Comparison of ENCODE assay signal across 1 cellular context in the genomic region with DNA sequence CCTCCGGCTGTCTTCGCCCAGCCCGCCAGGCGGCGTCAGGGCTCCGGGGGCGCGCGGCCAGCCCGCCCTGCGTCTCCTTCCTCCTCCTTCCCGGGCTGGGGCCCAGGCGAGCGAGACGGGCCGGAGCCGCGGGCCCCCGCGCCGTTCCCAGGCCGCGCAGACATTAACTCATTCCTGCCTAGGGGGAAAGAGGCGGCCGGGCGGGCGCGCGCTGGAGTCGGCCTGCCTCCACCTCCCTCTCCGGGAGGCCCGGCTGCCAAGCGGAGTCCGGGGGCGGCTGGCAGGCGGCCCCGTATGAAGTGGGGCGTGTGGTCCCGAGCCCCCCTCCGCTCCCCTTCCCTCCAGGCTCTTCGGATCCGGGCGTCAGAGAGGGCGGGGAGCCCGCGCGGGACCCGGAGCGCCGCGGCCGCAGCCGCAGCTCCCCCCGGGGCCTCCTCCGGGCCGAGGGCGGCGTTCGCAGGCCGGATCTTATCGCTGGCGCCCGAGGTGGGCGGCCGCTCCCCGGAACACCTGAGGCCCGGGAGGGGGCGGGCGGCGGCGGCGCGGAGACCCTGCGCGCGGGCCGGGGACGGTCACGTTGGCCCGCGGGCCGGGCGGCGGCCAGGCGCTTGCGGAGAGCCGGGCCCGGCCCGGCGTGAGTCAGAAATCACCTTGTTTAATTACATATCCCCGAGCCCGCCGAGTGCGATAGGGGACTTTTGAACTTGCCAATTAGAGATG.
TF ChIP-seq lines count a peak whose summit lies in the region.

No MANE protein-coding gene starts in this region.

TF ChIP-seq in HepG2, 621 proteins besides CTCF, POLR2A, EP300 and RAD21 (continued from another document and continues in another):
- TF ChIP-seq, protein P1, sequence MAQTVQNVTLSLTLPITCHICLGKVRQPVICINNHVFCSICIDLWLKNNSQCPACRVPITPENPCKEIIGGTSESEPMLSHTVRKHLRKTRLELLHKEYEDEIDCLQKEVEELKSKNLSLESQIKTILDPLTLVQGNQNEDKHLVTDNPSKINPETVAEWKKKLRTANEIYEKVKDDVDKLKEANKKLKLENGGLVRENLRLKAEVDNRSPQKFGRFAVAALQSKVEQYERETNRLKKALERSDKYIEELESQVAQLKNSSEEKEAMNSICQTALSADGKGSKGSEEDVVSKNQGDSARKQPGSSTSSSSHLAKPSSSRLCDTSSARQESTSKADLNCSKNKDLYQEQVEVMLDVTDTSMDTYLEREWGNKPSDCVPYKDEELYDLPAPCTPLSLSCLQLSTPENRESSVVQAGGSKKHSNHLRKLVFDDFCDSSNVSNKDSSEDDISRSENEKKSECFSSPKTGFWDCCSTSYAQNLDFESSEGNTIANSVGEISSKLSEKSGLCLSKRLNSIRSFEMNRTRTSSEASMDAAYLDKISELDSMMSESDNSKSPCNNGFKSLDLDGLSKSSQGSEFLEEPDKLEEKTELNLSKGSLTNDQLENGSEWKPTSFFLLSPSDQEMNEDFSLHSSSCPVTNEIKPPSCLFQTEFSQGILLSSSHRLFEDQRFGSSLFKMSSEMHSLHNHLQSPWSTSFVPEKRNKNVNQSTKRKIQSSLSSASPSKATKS (CRISPR knock-in tag; IDR thresholded peaks at IDR 0.05) = no peak
- TF ChIP-seq SALL1 (CRISPR knock-in tag; IDR thresholded peaks at IDR 0.05) = peak; percentile 68
- peak; percentile 58; the same call in 1 of the 2 replicates for TF ChIP-seq SAP130 (CRISPR knock-in tag; IDR thresholded peaks at IDR 0.05; ENCODE audit: low read depth)
- TF ChIP-seq ZFY (CRISPR knock-in tag; IDR thresholded peaks at IDR 0.05) = peak; percentile 89
- TF ChIP-seq NONO (IDR thresholded peaks at IDR 0.05) = no peak
- TF ChIP-seq NONO (CRISPR knock-in tag; conservative IDR thresholded peaks at IDR 0.05) = peak; percentile 64
- TF ChIP-seq NCOA2 (CRISPR knock-in tag; IDR thresholded peaks at IDR 0.05) = no peak; the same call in 1 of the 2 replicates
- TF ChIP-seq GFI1 (CRISPR knock-in tag; IDR thresholded peaks at IDR 0.05; ENCODE audit: borderline replicate concordance) = peak; percentile 75; the same call in 1 of the 2 replicates
- 0 out of 2 replicates have a peak, but pooled peaks have one; percentile 70 for TF ChIP-seq NFKB2 (CRISPR knock-in tag; IDR thresholded peaks at IDR 0.05; ENCODE audit: borderline replicate concordance)
- TF ChIP-seq SATB2 (CRISPR knock-in tag; IDR thresholded peaks at IDR 0.05) = no peak
- no peak for TF ChIP-seq TCF12 (IDR thresholded peaks at IDR 0.05)
- peak; percentile 72; the same call in 1 of the 2 replicates for TF ChIP-seq TCF12 (CRISPR knock-in tag; IDR thresholded peaks at IDR 0.05)
- 0 out of 2 replicates have a peak, but pooled peaks have one; percentile 30 for TF ChIP-seq ZNF792 (CRISPR knock-in tag; IDR thresholded peaks at IDR 0.05)
- TF ChIP-seq, protein P2, sequence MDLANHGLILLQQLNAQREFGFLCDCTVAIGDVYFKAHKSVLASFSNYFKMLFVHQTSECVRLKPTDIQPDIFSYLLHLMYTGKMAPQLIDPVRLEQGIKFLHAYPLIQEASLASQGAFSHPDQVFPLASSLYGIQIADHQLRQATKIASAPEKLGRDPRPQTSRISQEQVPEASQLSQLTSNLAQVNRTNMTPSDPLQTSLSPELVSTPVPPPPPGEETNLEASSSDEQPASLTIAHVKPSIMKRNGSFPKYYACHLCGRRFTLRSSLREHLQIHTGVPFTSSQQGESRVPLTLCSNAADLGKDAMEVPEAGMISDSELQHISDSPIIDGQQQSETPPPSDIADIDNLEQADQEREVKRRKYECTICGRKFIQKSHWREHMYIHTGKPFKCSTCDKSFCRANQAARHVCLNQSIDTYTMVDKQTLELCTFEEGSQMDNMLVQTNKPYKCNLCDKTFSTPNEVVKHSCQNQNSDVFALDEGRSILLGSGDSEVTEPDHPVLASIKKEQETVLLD (CRISPR knock-in tag; IDR thresholded peaks at IDR 0.05; ENCODE audit: low read depth) = no peak
- peak; percentile 91 for TF ChIP-seq SKI (IDR thresholded peaks at IDR 0.05; ENCODE audit: partially characterized antibody)
- peak; percentile 49; the same call in 1 of the 2 replicates for TF ChIP-seq ZSCAN29 (CRISPR knock-in tag; conservative IDR thresholded peaks at IDR 0.05)
- peak; percentile 47; the same call in 1 of the 2 replicates for TF ChIP-seq ZMYM4 (CRISPR knock-in tag; IDR thresholded peaks at IDR 0.05)
- 0 out of 2 replicates have a peak, but pooled peaks have one; percentile 40 for TF ChIP-seq ISL2 (CRISPR knock-in tag; IDR thresholded peaks at IDR 0.05)
- TF ChIP-seq, protein P3, sequence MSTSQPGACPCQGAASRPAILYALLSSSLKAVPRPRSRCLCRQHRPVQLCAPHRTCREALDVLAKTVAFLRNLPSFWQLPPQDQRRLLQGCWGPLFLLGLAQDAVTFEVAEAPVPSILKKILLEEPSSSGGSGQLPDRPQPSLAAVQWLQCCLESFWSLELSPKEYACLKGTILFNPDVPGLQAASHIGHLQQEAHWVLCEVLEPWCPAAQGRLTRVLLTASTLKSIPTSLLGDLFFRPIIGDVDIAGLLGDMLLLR (CRISPR knock-in tag; IDR thresholded peaks at IDR 0.05) = 0 out of 2 replicates have a peak, but pooled peaks have one; percentile 66
- TF ChIP-seq, protein P4, sequence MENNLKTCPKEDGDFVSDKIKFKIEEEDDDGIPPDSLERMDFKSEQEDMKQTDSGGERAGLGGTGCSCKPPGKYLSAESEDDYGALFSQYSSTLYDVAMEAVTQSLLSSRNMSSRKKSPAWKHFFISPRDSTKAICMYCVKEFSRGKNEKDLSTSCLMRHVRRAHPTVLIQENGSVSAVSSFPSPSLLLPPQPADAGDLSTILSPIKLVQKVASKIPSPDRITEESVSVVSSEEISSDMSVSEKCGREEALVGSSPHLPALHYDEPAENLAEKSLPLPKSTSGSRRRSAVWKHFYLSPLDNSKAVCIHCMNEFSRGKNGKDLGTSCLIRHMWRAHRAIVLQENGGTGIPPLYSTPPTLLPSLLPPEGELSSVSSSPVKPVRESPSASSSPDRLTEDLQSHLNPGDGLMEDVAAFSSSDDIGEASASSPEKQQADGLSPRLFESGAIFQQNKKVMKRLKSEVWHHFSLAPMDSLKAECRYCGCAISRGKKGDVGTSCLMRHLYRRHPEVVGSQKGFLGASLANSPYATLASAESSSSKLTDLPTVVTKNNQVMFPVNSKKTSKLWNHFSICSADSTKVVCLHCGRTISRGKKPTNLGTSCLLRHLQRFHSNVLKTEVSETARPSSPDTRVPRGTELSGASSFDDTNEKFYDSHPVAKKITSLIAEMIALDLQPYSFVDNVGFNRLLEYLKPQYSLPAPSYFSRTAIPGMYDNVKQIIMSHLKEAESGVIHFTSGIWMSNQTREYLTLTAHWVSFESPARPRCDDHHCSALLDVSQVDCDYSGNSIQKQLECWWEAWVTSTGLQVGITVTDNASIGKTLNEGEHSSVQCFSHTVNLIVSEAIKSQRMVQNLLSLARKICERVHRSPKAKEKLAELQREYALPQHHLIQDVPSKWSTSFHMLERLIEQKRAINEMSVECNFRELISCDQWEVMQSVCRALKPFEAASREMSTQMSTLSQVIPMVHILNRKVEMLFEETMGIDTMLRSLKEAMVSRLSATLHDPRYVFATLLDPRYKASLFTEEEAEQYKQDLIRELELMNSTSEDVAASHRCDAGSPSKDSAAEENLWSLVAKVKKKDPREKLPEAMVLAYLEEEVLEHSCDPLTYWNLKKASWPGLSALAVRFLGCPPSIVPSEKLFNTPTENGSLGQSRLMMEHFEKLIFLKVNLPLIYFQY (CRISPR knock-in tag; IDR thresholded peaks at IDR 0.05; ENCODE audit: borderline replicate concordance) = peak; percentile 87; the same call in 1 of the 2 replicates
- peak; percentile 91 for TF ChIP-seq ZNF776 (CRISPR knock-in tag; IDR thresholded peaks at IDR 0.05)
- no peak for TF ChIP-seq ZNF891 (CRISPR knock-in tag; IDR thresholded peaks at IDR 0.05)
- TF ChIP-seq, protein P5, sequence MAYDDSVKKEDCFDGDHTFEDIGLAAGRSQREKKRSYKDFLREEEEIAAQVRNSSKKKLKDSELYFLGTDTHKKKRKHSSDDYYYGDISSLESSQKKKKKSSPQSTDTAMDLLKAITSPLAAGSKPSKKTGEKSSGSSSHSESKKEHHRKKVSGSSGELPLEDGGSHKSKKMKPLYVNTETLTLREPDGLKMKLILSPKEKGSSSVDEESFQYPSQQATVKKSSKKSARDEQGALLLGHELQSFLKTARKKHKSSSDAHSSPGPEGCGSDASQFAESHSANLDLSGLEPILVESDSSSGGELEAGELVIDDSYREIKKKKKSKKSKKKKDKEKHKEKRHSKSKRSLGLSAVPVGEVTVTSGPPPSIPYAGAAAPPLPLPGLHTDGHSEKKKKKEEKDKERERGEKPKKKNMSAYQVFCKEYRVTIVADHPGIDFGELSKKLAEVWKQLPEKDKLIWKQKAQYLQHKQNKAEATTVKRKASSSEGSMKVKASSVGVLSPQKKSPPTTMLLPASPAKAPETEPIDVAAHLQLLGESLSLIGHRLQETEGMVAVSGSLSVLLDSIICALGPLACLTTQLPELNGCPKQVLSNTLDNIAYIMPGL (CRISPR knock-in tag; IDR thresholded peaks at IDR 0.05; ENCODE audit: borderline replicate concordance in 1 of 2, low read depth in 1 of 2) = peak; percentile 95 to 96
- TF ChIP-seq, protein P6, sequence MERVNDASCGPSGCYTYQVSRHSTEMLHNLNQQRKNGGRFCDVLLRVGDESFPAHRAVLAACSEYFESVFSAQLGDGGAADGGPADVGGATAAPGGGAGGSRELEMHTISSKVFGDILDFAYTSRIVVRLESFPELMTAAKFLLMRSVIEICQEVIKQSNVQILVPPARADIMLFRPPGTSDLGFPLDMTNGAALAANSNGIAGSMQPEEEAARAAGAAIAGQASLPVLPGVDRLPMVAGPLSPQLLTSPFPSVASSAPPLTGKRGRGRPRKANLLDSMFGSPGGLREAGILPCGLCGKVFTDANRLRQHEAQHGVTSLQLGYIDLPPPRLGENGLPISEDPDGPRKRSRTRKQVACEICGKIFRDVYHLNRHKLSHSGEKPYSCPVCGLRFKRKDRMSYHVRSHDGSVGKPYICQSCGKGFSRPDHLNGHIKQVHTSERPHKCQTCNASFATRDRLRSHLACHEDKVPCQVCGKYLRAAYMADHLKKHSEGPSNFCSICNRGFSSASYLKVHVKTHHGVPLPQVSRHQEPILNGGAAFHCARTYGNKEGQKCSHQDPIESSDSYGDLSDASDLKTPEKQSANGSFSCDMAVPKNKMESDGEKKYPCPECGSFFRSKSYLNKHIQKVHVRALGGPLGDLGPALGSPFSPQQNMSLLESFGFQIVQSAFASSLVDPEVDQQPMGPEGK (CRISPR knock-in tag; IDR thresholded peaks at IDR 0.05) = peak; percentile 85
- TF ChIP-seq, protein P7, sequence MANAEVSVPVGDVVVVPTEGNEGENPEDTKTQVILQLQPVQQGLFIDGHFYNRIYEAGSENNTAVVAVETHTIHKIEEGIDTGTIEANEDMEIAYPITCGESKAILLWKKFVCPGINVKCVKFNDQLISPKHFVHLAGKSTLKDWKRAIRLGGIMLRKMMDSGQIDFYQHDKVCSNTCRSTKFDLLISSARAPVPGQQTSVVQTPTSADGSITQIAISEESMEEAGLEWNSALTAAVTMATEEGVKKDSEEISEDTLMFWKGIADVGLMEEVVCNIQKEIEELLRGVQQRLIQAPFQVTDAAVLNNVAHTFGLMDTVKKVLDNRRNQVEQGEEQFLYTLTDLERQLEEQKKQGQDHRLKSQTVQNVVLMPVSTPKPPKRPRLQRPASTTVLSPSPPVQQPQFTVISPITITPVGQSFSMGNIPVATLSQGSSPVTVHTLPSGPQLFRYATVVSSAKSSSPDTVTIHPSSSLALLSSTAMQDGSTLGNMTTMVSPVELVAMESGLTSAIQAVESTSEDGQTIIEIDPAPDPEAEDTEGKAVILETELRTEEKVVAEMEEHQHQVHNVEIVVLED (CRISPR knock-in tag; IDR thresholded peaks at IDR 0.05; ENCODE audit: borderline replicate concordance) = 0 out of 2 replicates have a peak, but pooled peaks have one; percentile 37
- no peak for TF ChIP-seq POLR2AphosphoS2 (IDR thresholded peaks at IDR 0.05; ENCODE audit: low read depth, low read length)
- TF ChIP-seq, protein P8, sequence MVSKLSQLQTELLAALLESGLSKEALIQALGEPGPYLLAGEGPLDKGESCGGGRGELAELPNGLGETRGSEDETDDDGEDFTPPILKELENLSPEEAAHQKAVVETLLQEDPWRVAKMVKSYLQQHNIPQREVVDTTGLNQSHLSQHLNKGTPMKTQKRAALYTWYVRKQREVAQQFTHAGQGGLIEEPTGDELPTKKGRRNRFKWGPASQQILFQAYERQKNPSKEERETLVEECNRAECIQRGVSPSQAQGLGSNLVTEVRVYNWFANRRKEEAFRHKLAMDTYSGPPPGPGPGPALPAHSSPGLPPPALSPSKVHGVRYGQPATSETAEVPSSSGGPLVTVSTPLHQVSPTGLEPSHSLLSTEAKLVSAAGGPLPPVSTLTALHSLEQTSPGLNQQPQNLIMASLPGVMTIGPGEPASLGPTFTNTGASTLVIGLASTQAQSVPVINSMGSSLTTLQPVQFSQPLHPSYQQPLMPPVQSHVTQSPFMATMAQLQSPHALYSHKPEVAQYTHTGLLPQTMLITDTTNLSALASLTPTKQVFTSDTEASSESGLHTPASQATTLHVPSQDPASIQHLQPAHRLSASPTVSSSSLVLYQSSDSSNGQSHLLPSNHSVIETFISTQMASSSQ (IDR thresholded peaks at IDR 0.05; ENCODE audit: low read depth) = no peak
- TF ChIP-seq, protein P8 (CRISPR knock-in tag; IDR thresholded peaks at IDR 0.05; ENCODE audit: borderline replicate concordance) = peak; percentile 57; the same call in 1 of the 2 replicates
- TF ChIP-seq CBX1 (IDR thresholded peaks at IDR 0.05; ENCODE audit: low read depth) = peak; percentile 59
- TF ChIP-seq TCF7 (IDR thresholded peaks at IDR 0.05; ENCODE audit: low read depth) = no peak
- TF ChIP-seq ZNF12 (CRISPR knock-in tag; IDR thresholded peaks at IDR 0.05) = 0 out of 2 replicates have a peak, but pooled peaks have one; percentile 26
- TF ChIP-seq, protein P9, sequence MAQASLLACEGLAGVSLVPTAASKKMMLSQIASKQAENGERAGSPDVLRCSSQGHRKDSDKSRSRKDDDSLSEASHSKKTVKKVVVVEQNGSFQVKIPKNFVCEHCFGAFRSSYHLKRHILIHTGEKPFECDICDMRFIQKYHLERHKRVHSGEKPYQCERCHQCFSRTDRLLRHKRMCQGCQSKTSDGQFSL (CRISPR knock-in tag; IDR thresholded peaks at IDR 0.05) = no peak
- TF ChIP-seq, protein P10, sequence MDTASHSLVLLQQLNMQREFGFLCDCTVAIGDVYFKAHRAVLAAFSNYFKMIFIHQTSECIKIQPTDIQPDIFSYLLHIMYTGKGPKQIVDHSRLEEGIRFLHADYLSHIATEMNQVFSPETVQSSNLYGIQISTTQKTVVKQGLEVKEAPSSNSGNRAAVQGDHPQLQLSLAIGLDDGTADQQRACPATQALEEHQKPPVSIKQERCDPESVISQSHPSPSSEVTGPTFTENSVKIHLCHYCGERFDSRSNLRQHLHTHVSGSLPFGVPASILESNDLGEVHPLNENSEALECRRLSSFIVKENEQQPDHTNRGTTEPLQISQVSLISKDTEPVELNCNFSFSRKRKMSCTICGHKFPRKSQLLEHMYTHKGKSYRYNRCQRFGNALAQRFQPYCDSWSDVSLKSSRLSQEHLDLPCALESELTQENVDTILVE (CRISPR knock-in tag; IDR thresholded peaks at IDR 0.05) = 0 out of 2 replicates have a peak, but pooled peaks have one; percentile 40
- TF ChIP-seq ZNF75D (CRISPR knock-in tag; IDR thresholded peaks at IDR 0.05; ENCODE audit: borderline replicate concordance) = no peak
